Comparison of ENCODE assay signal across 26 cellular contexts in the genomic region with DNA sequence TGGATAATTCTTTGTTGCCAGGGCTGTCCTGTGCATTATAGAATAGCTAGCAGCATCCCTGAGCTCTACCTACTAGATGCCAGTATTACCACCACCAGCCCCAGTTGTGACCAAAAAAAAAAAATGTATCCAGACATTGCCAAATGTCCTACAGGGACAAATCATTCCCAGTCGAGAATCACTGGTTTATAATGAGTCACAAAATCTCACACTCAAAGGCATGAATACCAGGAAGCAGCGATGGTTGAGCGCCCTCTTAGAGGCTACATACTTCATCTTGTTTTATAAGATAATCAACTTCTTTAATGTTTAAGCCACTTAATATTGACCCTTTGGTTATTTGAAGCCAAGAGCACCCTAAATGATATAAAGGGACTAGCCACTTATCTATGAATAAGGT.
DNase-seq lines count a peak whose midpoint lies in the region; FAIRE-seq and TF ChIP-seq lines count a peak whose summit lies in the region.
"Had no signal": no experiment of that assay in that cellular context is flagged by ENCODE, and none has a peak within 500 bp of the region (broad histone marks: within the 10 kb centered on the region; RNA-seq: fewer than 3 reads in every experiment).

No MANE protein-coding gene starts in this region.

- no peaks in the 10 kb centered on the region for H3K36me3 ChIP-seq in bronchial epithelial cell (ENCODE audit: control insufficient read depth, insufficient read depth, low read length)
- no peaks in the 10 kb centered on the region for H3K36me3 ChIP-seq in kidney (ENCODE audit: control insufficient read depth in 1 of 2, insufficient read depth in 2 of 2, low read length in 2 of 2)
- H3K36me3 ChIP-seq: BLaER1 treated with 17β-estradiol and CSF1 and Interleukin-3, amounts not matched to agents 10 nM and 100 nM had no signal

- no peak overlapping the region for H3K27ac ChIP-seq in kidney (ENCODE audit: low read depth in 2 of 2, low read length in 2 of 2)
- H3K27ac ChIP-seq: 22Rv1; A549; BLaER1 treated with 17β-estradiol and CSF1 and Interleukin-3, amounts not matched to agents 10 nM and 100 nM; C4-2B had no signal

- no peak overlapping the region for H3K9ac ChIP-seq in kidney (ENCODE audit: low read length in 2 of 2)
- H3K9ac ChIP-seq: BLaER1 treated with 17β-estradiol and CSF1 and Interleukin-3, amounts not matched to agents 10 nM and 100 nM had no signal

- H3K9me3 ChIP-seq in kidney (ENCODE audit: control insufficient read depth in 1 of 2, low read length in 2 of 2) = no peaks in the 10 kb centered on the region
- H3K9me3 ChIP-seq: A549; BLaER1 treated with 17β-estradiol and CSF1 and Interleukin-3, amounts not matched to agents 10 nM and 100 nM; Caco-2 had no signal

- in situ Hi-C loops in Caki2 (cut with HindIII; ENCODE audit: low pct_unique_long_range_greater_than_20kb, low sequenced_read_pairs) = no loop called here

- H3K4me1 ChIP-seq in kidney (ENCODE audit: control insufficient read depth in 1 of 2, insufficient read depth in 1 of 2, low read depth in 1 of 2, low read length in 2 of 2) = no peaks in the 10 kb centered on the region
- H3K4me1 ChIP-seq: A549; BLaER1 treated with 17β-estradiol and CSF1 and Interleukin-3, amounts not matched to agents 10 nM and 100 nM; Caco-2 had no signal

- H3K27me3 ChIP-seq in bronchial epithelial cell (ENCODE audit: control insufficient read depth, insufficient read depth, low read length) = no peaks in the 10 kb centered on the region
- H3K27me3 ChIP-seq: BLaER1 treated with 17β-estradiol and CSF1 and Interleukin-3, amounts not matched to agents 10 nM and 100 nM had no signal

- intact Hi-C loops in kidney (cut with DNase I) = no loop called here

- DNase-seq in Caki2 (ENCODE audit: low read depth) = peak; percentile 3
- DNase-seq in bronchial epithelial cell (ENCODE audit: low read depth) = peak; percentile 27
- peak; percentile 33 for DNase-seq in epithelial cell of proximal tubule (ENCODE audit: low read depth)
- peak; percentile 69 for DNase-seq in renal cortical epithelial cell (ENCODE audit: low read depth)
- no peak for DNase-seq in GM19238 (ENCODE audit: insufficient read length, low spot score)
- no peak for DNase-seq in kidney
- no peak for DNase-seq in stimulated activated CD4-positive, alpha-beta T cell treated with anti-CD3 and anti-CD28 coated beads, Interleukin-2, amount 100 ng/mL, for 24 hours
- DNase-seq: AML-193; Caco-2; CD4-positive, alpha-beta T cell; CD8-positive, alpha-beta T cell; DMS 273 treated with DMSO at 0.1 percent for 48 hours; DMS153; DMS53; DMS79; DND-41; EL; GDM1 had no signal

- FAIRE-seq in bronchial epithelial cell (lab: Jason Lieb, UNC) (no peak), kidney (lab: Jason Lieb, UNC) (no peak)
- FAIRE-seq: A549, GM12878, GM12892, GM18507, GM19239 had no signal

- TF ChIP-seq CTCF in bronchial epithelial cell (IDR thresholded peaks at IDR 0.05; ENCODE audit: insufficient read depth, low read length, severe bottlenecking) (no peak), epithelial cell of proximal tubule (conservative IDR thresholded peaks at IDR 0.05; ENCODE audit: low read depth, low read length) (no peak), kidney (IDR thresholded peaks at IDR 0.05; ENCODE audit: borderline replicate concordance, extremely low read depth, insufficient read depth) (no peak)

- no peak overlapping the region for H3K4me3 ChIP-seq in bronchial epithelial cell (ENCODE audit: low read depth, low read length)
- H3K4me3 ChIP-seq in epithelial cell of proximal tubule (ENCODE audit: low read depth, low read length) = no peak overlapping the region
- no peak overlapping the region for H3K4me3 ChIP-seq in kidney (ENCODE audit: low read length in 2 of 2)
- H3K4me3 ChIP-seq: A549; BLaER1 treated with 17β-estradiol and CSF1 and Interleukin-3, amounts not matched to agents 10 nM and 100 nM; GM12878 had no signal

Comparison
In these comparisons a context has a peak if more than half of its experiments do, and no peak if none do; other contexts are left out.
1. DNase-seq: peak in Caki2 (single experiment), bronchial epithelial cell (single experiment), epithelial cell of proximal tubule (single experiment) and renal cortical epithelial cell (single experiment); none in GM19238 (single experiment), kidney (single experiment) and stimulated activated CD4-positive, alpha-beta T cell treated with anti-CD3 and anti-CD28 coated beads, Interleukin-2, amount 100 ng/mL, for 24 hours (0 of 2).